Comparison of ENCODE assay signal across 27 cellular contexts in the genomic region with DNA sequence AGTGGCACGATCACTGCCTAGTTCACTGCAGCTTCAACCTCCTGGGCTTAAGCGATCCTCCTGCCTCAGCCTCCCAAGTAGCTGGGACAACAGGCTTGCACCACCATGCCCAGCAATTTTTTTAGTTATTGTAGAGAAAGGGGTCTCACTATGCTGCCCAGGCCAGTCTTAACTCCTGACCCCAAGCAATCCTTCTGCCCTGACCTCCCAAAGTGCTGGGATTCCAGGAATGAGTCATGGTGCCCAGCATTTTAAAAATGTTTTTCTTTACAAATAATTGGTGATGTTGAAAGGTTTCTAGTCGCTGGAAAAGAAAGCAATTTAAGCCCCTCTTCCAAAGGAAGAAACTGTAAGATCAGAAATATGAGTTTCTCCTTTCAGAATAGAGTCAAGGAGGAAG. TPM values are rescaled to one million over a fixed set of nuclear protein-coding genes. Genes with fewer than 3 reads are reported as not detected.
"Had no signal": no experiment of that assay in that cellular context is flagged by ENCODE, and none has a peak within 500 bp of the region (broad histone marks: within the 10 kb centered on the region; RNA-seq: fewer than 3 reads in every experiment).

No MANE protein-coding gene starts in this region.

- H3K27ac Mint-ChIP-seq: immature natural killer cell; stimulated activated effector memory CD8-positive, alpha-beta T cell treated with anti-CD3 and anti-CD28 coated beads, Interleukin-12 subunit alpha, Interleukin-12 subunit beta, amount 100 ng/mL, for 72 hours; stimulated activated naive CD8-positive, alpha-beta T cell treated with anti-CD3 and anti-CD28 coated beads, Interleukin-15, Interleukin-2, amounts not matched to agents 100 ng/mL and 50 ng/mL, for 24 hours had no signal

- H3K4me3 ChIP-seq: dorsolateral prefrontal cortex, gastroesophageal sphincter, left ventricle myocardium inferior, lower lobe of right lung, pancreas, prostate gland, testis, tibial nerve, upper lobe of right lung, vagina had no signal

- H3K4me3 Mint-ChIP-seq: immature natural killer cell; nephron; stimulated activated effector memory CD8-positive, alpha-beta T cell treated with anti-CD3 and anti-CD28 coated beads, Interleukin-12 subunit alpha, Interleukin-12 subunit beta, amount 100 ng/mL, for 72 hours; stimulated activated naive CD8-positive, alpha-beta T cell treated with anti-CD3 and anti-CD28 coated beads, Interleukin-15, Interleukin-2, amounts not matched to agents 100 ng/mL and 50 ng/mL, for 24 hours had no signal

- DNase-seq: cortex of kidney; dorsolateral prefrontal cortex; effector CD8-positive, alpha-beta T cell; glutamatergic neuron; immature natural killer cell; kidney; left cardiac atrium; left ventricle myocardium inferior; lower lobe of right lung; mesenchymal stem cell; midbrain; occipital lobe; pancreas; stimulated activated CD4-positive, alpha-beta T cell treated with anti-CD3 and anti-CD28 coated beads, Interleukin-4, amount 100 ng/mL, for 1 hour; stimulated activated CD8-positive, alpha-beta memory T cell treated with anti-CD3 and anti-CD28 coated beads, Interleukin-4, amount 100 ng/mL, for 48 hours; testis; upper lobe of right lung had no signal

- H3K9me3 ChIP-seq: gastroesophageal sphincter, left ventricle myocardium inferior, lower lobe of right lung, pancreas, prostate gland, testis, upper lobe of right lung, vagina had no signal

- H3K27me3 ChIP-seq: dorsolateral prefrontal cortex, gastroesophageal sphincter, pancreas, testis, tibial nerve, upper lobe of right lung, vagina had no signal

- H3K36me3 ChIP-seq: pancreas, prostate gland, vagina had no signal

- H3K9me3 Mint-ChIP-seq: immature natural killer cell; nephron; stimulated activated effector memory CD8-positive, alpha-beta T cell treated with anti-CD3 and anti-CD28 coated beads, Interleukin-12 subunit alpha, Interleukin-12 subunit beta, amount 100 ng/mL, for 72 hours; stimulated activated naive CD8-positive, alpha-beta T cell treated with anti-CD3 and anti-CD28 coated beads, Interleukin-15, Interleukin-2, amounts not matched to agents 100 ng/mL and 50 ng/mL, for 24 hours had no signal

- H3K27me3 Mint-ChIP-seq: stimulated activated naive CD8-positive, alpha-beta T cell treated with anti-CD3 and anti-CD28 coated beads, Interleukin-15, Interleukin-2, amounts not matched to agents 100 ng/mL and 50 ng/mL, for 24 hours had no signal

- H3K4me1 ChIP-seq: gastroesophageal sphincter, lower lobe of right lung, pancreas, prostate gland, testis, tibial nerve, upper lobe of right lung, vagina had no signal

- ATAC-seq: gastroesophageal sphincter; left cardiac atrium; lower lobe of right lung; pancreas; stimulated activated effector memory CD8-positive, alpha-beta T cell treated with anti-CD3 and anti-CD28 coated beads, Interleukin-12 subunit alpha, Interleukin-12 subunit beta, amount 100 ng/mL, for 72 hours; upper lobe of right lung had no signal

- H3K27ac ChIP-seq: dorsolateral prefrontal cortex, gastroesophageal sphincter, left ventricle myocardium inferior, lower lobe of right lung, pancreas, prostate gland, testis, tibial nerve, upper lobe of right lung, vagina had no signal

RNA-seq across cellular contexts. Expression of a gene that starts 35.9 kb away (rescaled TPM):
- total RNA-seq: chondrocyte, dorsolateral prefrontal cortex, fibroblast of lung, fibroblast of villous mesenchyme, gastroesophageal sphincter, kidney, left cardiac atrium, left ventricle myocardium inferior, lower lobe of right lung, occipital lobe, pancreas, prostate gland, testis, tibial nerve, upper lobe of right lung, vagina had no signal
